In genomic region chr12:100430251-100430650, GRCh38 we compare ENCODE assay signal across 6 cellular contexts. TPM values are rescaled to one million over a fixed set of nuclear protein-coding genes. Genes with fewer than 3 reads are reported as not detected.
"Had no signal": no experiment of that assay in that cellular context is flagged by ENCODE, and none has a peak within 500 bp of the region (broad histone marks: within the 10 kb centered on the region; RNA-seq: fewer than 3 reads in every experiment).

No MANE protein-coding gene starts in this region.

RNA-seq across cellular contexts. Expression of gene NR1H4, which starts 43.4 kb away (rescaled TPM):
- total RNA-seq: subcutaneous adipose tissue, suprapubic skin, thyroid gland, tibial nerve, upper lobe of right lung, vagina had no signal
